In genomic region chr4:178535939-178536579, GRCh38 we compare ENCODE assay signal across 11 cellular contexts.
"Had no signal": no experiment of that assay in that cellular context is flagged by ENCODE, and none has a peak within 500 bp of the region (broad histone marks: within the 10 kb centered on the region; RNA-seq: fewer than 3 reads in every experiment).

No MANE protein-coding gene starts in this region.

- H3K4me2 ChIP-seq: GM23338 had no signal

- H3K9me3 ChIP-seq: HAP-1 had no signal

- H3K4me1 ChIP-seq: HAP-1 had no signal

- H2AFZ ChIP-seq: GM23248, GM23338 had no signal

- FAIRE-seq: H1, H54 had no signal

- DNase-seq: GM23248, GOT3, H7, H9, HCEC 1CT, HFFc6 had no signal

- H3K4me3 ChIP-seq: GM23248, GM23338, HAP-1 had no signal

- H3K36me3 ChIP-seq: HAP-1 had no signal

- H3K27ac ChIP-seq: GM23248 had no signal

- ATAC-seq: GM23338, HCT116 had no signal

- H3K9ac ChIP-seq: GM23248 had no signal
